In the genomic region with DNA sequence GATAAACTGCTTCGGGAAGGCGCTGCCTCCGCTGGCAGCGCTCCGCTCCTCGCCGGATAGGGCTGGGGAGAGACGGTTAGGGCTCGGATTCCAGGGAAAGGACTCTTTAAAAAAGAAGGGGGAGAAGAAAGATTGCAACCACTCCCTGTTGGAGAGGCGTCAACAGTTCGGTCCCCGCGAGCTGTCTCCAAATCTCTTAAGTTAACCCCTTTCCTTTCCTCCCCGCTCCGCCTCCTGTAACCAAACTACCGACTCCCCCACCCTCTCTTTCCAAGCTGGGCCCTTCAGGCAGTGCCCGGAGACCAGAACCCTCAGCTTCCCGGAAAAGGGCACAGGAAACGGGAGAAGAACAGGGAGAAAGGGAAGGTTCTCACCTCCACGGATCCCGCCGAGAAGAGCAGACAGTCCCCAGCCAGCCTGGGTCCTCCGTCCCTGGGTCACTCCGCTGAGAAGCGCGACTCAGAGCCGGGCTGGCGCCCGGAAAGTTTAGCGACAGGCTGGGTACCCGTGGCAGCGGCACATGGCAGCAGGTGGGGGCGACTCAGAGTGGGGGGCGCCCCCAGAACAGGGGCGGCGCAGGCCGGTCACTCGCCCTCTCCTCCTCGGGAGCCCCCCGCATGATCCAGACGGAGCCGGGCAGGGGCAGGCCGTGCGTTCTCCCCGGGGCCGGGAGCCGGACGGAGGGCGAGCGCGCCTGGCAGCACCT, we compare ENCODE assay signal across 1 cellular context.
A peak's percentile ranks its signal among the peaks of the same experiment; 100 is the strongest.
TF ChIP-seq lines count a peak whose summit lies in the region.

No MANE protein-coding gene starts in this region.

TF ChIP-seq in HepG2, 621 proteins besides CTCF, POLR2A, EP300 and RAD21 (continues in another document):
- peak; percentile 24; the same call in 1 of the 2 replicates for TF ChIP-seq ZNF136 (CRISPR knock-in tag; IDR thresholded peaks at IDR 0.05; ENCODE audit: low read depth)
- TF ChIP-seq ZNF780A (CRISPR knock-in tag; IDR thresholded peaks at IDR 0.05) = 0 out of 2 replicates have a peak, but pooled peaks have one; percentile 19
- TF ChIP-seq TAF15 (IDR thresholded peaks at IDR 0.05; ENCODE audit: low read depth, low read length, poor library complexity, severe bottlenecking) = peak; percentile 38
- TF ChIP-seq NFKB2 (CRISPR knock-in tag; IDR thresholded peaks at IDR 0.05; ENCODE audit: borderline replicate concordance) = peak; percentile 44; the same call in 1 of the 2 replicates
- peak; percentile 23; the same call in 1 of the 2 replicates for TF ChIP-seq ZNF460 (CRISPR knock-in tag; IDR thresholded peaks at IDR 0.05; ENCODE audit: borderline replicate concordance)
- TF ChIP-seq KDM6A (CRISPR knock-in tag; IDR thresholded peaks at IDR 0.05; ENCODE audit: low read depth) = no peak
- TF ChIP-seq ZNF235 (CRISPR knock-in tag; IDR thresholded peaks at IDR 0.05; ENCODE audit: borderline replicate concordance) = peak; percentile 59; the same call in 1 of the 2 replicates
- no peak for TF ChIP-seq KLF11 (CRISPR knock-in tag; IDR thresholded peaks at IDR 0.05)
- TF ChIP-seq JDP2 (CRISPR knock-in tag; IDR thresholded peaks at IDR 0.05; ENCODE audit: borderline replicate concordance) = peak; percentile 22; the same call in 1 of the 2 replicates
- TF ChIP-seq MTERF4 (CRISPR knock-in tag; IDR thresholded peaks at IDR 0.05) = peak; percentile 35; the same call in 1 of the 2 replicates
- TF ChIP-seq FOSL2 (CRISPR knock-in tag; IDR thresholded peaks at IDR 0.05) = no peak
- TF ChIP-seq ATAD3A (CRISPR knock-in tag; IDR thresholded peaks at IDR 0.05) = no peak
- TF ChIP-seq SP5 (CRISPR knock-in tag; IDR thresholded peaks at IDR 0.05; ENCODE audit: borderline replicate concordance, low read depth) = 0 out of 2 replicates have a peak, but pooled peaks have one; percentile 14
- TF ChIP-seq ZNF446 (CRISPR knock-in tag; IDR thresholded peaks at IDR 0.05) = peak; percentile 90; the same call in 1 of the 2 replicates
- TF ChIP-seq KDM5A (IDR thresholded peaks at IDR 0.05; ENCODE audit: borderline replicate concordance, low read length) = 0 out of 2 replicates have a peak, but pooled peaks have one; percentile 47
- no peak for TF ChIP-seq ZNF18 (CRISPR knock-in tag; IDR thresholded peaks at IDR 0.05; ENCODE audit: insufficient replicate concordance)
- TF ChIP-seq, protein P1, sequence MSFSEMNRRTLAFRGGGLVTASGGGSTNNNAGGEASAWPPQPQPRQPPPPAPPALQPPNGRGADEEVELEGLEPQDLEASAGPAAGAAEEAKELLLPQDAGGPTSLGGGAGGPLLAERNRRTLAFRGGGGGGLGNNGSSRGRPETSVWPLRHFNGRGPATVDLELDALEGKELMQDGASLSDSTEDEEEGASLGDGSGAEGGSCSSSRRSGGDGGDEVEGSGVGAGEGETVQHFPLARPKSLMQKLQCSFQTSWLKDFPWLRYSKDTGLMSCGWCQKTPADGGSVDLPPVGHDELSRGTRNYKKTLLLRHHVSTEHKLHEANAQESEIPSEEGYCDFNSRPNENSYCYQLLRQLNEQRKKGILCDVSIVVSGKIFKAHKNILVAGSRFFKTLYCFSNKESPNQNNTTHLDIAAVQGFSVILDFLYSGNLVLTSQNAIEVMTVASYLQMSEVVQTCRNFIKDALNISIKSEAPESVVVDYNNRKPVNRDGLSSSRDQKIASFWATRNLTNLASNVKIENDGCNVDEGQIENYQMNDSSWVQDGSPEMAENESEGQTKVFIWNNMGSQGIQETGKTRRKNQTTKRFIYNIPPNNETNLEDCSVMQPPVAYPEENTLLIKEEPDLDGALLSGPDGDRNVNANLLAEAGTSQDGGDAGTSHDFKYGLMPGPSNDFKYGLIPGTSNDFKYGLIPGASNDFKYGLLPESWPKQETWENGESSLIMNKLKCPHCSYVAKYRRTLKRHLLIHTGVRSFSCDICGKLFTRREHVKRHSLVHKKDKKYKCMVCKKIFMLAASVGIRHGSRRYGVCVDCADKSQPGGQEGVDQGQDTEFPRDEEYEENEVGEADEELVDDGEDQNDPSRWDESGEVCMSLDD (CRISPR knock-in tag; IDR thresholded peaks at IDR 0.05; ENCODE audit: borderline replicate concordance) = no peak
- TF ChIP-seq ZNF367 (CRISPR knock-in tag; IDR thresholded peaks at IDR 0.05; ENCODE audit: borderline replicate concordance) = no peak
- TF ChIP-seq ZKSCAN5 (CRISPR knock-in tag; IDR thresholded peaks at IDR 0.05) = peak; percentile 63; the same call in 1 of the 2 replicates
- TF ChIP-seq MAZ (IDR thresholded peaks at IDR 0.05; ENCODE audit: borderline replicate concordance, low read depth, low read length) = no peak
- no peak for TF ChIP-seq MAZ (CRISPR knock-in tag; IDR thresholded peaks at IDR 0.05; ENCODE audit: low read depth)
- TF ChIP-seq ZNF790 (CRISPR knock-in tag; IDR thresholded peaks at IDR 0.05; ENCODE audit: borderline replicate concordance) = peak; percentile 18
- 0 out of 2 replicates have a peak, but pooled peaks have one; percentile 52 for TF ChIP-seq ZNF615 (CRISPR knock-in tag; IDR thresholded peaks at IDR 0.05; ENCODE audit: borderline replicate concordance)
- TF ChIP-seq ZNF772 (CRISPR knock-in tag; IDR thresholded peaks at IDR 0.05) = no peak
- TF ChIP-seq ZBTB34 (CRISPR knock-in tag; IDR thresholded peaks at IDR 0.05) = no peak
- TF ChIP-seq, protein P2, sequence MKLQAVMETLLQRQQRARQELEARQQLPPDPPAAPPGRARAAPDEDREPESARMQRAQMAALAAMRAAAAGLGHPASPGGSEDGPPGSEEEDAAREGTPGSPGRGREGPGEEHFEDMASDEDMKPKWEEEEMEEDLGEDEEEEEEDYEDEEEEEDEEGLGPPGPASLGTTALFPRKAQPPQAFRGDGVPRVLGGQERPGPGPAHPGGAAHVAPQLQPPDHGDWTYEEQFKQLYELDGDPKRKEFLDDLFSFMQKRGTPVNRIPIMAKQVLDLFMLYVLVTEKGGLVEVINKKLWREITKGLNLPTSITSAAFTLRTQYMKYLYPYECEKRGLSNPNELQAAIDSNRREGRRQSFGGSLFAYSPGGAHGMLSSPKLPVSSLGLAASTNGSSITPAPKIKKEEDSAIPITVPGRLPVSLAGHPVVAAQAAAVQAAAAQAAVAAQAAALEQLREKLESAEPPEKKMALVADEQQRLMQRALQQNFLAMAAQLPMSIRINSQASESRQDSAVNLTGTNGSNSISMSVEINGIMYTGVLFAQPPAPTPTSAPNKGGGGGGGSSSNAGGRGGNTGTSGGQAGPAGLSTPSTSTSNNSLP (IDR thresholded peaks at IDR 0.05; ENCODE audit: low read depth, low read length) = no peak
- no peak for TF ChIP-seq DRAP1 (CRISPR knock-in tag; IDR thresholded peaks at IDR 0.05)
- TF ChIP-seq, protein P3, sequence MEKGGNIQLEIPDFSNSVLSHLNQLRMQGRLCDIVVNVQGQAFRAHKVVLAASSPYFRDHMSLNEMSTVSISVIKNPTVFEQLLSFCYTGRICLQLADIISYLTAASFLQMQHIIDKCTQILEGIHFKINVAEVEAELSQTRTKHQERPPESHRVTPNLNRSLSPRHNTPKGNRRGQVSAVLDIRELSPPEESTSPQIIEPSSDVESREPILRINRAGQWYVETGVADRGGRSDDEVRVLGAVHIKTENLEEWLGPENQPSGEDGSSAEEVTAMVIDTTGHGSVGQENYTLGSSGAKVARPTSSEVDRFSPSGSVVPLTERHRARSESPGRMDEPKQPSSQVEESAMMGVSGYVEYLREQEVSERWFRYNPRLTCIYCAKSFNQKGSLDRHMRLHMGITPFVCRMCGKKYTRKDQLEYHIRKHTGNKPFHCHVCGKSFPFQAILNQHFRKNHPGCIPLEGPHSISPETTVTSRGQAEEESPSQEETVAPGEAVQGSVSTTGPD (CRISPR knock-in tag; IDR thresholded peaks at IDR 0.05) = 0 out of 2 replicates have a peak, but pooled peaks have one; percentile 26
- TF ChIP-seq, protein P4, sequence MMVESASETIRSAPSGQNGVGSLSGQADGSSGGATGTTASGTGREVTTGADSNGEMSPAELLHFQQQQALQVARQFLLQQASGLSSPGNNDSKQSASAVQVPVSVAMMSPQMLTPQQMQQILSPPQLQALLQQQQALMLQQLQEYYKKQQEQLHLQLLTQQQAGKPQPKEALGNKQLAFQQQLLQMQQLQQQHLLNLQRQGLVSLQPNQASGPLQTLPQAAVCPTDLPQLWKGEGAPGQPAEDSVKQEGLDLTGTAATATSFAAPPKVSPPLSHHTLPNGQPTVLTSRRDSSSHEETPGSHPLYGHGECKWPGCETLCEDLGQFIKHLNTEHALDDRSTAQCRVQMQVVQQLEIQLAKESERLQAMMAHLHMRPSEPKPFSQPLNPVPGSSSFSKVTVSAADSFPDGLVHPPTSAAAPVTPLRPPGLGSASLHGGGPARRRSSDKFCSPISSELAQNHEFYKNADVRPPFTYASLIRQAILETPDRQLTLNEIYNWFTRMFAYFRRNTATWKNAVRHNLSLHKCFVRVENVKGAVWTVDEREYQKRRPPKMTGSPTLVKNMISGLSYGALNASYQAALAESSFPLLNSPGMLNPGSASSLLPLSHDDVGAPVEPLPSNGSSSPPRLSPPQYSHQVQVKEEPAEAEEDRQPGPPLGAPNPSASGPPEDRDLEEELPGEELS (CRISPR knock-in tag; IDR thresholded peaks at IDR 0.05) = no peak
- TF ChIP-seq, protein P5, sequence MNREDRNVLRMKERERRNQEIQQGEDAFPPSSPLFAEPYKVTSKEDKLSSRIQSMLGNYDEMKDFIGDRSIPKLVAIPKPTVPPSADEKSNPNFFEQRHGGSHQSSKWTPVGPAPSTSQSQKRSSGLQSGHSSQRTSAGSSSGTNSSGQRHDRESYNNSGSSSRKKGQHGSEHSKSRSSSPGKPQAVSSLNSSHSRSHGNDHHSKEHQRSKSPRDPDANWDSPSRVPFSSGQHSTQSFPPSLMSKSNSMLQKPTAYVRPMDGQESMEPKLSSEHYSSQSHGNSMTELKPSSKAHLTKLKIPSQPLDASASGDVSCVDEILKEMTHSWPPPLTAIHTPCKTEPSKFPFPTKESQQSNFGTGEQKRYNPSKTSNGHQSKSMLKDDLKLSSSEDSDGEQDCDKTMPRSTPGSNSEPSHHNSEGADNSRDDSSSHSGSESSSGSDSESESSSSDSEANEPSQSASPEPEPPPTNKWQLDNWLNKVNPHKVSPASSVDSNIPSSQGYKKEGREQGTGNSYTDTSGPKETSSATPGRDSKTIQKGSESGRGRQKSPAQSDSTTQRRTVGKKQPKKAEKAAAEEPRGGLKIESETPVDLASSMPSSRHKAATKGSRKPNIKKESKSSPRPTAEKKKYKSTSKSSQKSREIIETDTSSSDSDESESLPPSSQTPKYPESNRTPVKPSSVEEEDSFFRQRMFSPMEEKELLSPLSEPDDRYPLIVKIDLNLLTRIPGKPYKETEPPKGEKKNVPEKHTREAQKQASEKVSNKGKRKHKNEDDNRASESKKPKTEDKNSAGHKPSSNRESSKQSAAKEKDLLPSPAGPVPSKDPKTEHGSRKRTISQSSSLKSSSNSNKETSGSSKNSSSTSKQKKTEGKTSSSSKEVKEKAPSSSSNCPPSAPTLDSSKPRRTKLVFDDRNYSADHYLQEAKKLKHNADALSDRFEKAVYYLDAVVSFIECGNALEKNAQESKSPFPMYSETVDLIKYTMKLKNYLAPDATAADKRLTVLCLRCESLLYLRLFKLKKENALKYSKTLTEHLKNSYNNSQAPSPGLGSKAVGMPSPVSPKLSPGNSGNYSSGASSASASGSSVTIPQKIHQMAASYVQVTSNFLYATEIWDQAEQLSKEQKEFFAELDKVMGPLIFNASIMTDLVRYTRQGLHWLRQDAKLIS (CRISPR knock-in tag; IDR thresholded peaks at IDR 0.05) = peak; percentile 34; the same call in 1 of the 2 replicates
- TF ChIP-seq HOXA9 (CRISPR knock-in tag; IDR thresholded peaks at IDR 0.05; ENCODE audit: borderline replicate concordance) = no peak
- TF ChIP-seq BATF2 (CRISPR knock-in tag; IDR thresholded peaks at IDR 0.05) = peak; percentile 57; the same call in 1 of the 2 replicates
- TF ChIP-seq, protein P6, sequence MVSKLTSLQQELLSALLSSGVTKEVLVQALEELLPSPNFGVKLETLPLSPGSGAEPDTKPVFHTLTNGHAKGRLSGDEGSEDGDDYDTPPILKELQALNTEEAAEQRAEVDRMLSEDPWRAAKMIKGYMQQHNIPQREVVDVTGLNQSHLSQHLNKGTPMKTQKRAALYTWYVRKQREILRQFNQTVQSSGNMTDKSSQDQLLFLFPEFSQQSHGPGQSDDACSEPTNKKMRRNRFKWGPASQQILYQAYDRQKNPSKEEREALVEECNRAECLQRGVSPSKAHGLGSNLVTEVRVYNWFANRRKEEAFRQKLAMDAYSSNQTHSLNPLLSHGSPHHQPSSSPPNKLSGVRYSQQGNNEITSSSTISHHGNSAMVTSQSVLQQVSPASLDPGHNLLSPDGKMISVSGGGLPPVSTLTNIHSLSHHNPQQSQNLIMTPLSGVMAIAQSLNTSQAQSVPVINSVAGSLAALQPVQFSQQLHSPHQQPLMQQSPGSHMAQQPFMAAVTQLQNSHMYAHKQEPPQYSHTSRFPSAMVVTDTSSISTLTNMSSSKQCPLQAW (CRISPR knock-in tag; IDR thresholded peaks at IDR 0.05) = 0 out of 2 replicates have a peak, but pooled peaks have one; percentile 37
